1 cellular context compared by ENCODE assay signal in genomic region chr1:202857136-202857610, GRCh38.
TF ChIP-seq lines count a peak whose summit lies in the region.

No MANE protein-coding gene starts in this region.

TF ChIP-seq in HepG2, 621 proteins besides CTCF, POLR2A, EP300 and RAD21 (continued from another document and continues in another):
- no peak for TF ChIP-seq LRRFIP1 (CRISPR knock-in tag; conservative IDR thresholded peaks at IDR 0.05)
- TF ChIP-seq ZNF883 (CRISPR knock-in tag; IDR thresholded peaks at IDR 0.05; ENCODE audit: not compliant biosample characterization) = no peak
- no peak for TF ChIP-seq FOXP1 (IDR thresholded peaks at IDR 0.05)
- TF ChIP-seq FOXP1 (CRISPR knock-in tag; IDR thresholded peaks at IDR 0.05) = peak; percentile 21; the same call in 1 of the 2 replicates
- TF ChIP-seq, protein P1, sequence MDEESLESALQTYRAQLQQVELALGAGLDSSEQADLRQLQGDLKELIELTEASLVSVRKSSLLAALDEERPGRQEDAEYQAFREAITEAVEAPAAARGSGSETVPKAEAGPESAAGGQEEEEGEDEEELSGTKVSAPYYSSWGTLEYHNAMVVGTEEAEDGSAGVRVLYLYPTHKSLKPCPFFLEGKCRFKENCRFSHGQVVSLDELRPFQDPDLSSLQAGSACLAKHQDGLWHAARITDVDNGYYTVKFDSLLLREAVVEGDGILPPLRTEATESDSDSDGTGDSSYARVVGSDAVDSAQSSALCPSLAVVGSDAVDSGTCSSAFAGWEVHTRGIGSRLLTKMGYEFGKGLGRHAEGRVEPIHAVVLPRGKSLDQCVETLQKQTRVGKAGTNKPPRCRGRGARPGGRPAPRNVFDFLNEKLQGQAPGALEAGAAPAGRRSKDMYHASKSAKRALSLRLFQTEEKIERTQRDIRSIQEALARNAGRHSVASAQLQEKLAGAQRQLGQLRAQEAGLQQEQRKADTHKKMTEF (CRISPR knock-in tag; IDR thresholded peaks at IDR 0.05) = peak; percentile 37; the same call in 1 of the 2 replicates
- no peak for TF ChIP-seq ZNF230 (CRISPR knock-in tag; IDR thresholded peaks at IDR 0.05)
- TF ChIP-seq XRCC5 (optimal IDR thresholded peaks at IDR 0.05; ENCODE audit: low read length) = peak; percentile 46
- no peak for TF ChIP-seq ZNF770 (CRISPR knock-in tag; IDR thresholded peaks at IDR 0.05)
- TF ChIP-seq, protein P2, sequence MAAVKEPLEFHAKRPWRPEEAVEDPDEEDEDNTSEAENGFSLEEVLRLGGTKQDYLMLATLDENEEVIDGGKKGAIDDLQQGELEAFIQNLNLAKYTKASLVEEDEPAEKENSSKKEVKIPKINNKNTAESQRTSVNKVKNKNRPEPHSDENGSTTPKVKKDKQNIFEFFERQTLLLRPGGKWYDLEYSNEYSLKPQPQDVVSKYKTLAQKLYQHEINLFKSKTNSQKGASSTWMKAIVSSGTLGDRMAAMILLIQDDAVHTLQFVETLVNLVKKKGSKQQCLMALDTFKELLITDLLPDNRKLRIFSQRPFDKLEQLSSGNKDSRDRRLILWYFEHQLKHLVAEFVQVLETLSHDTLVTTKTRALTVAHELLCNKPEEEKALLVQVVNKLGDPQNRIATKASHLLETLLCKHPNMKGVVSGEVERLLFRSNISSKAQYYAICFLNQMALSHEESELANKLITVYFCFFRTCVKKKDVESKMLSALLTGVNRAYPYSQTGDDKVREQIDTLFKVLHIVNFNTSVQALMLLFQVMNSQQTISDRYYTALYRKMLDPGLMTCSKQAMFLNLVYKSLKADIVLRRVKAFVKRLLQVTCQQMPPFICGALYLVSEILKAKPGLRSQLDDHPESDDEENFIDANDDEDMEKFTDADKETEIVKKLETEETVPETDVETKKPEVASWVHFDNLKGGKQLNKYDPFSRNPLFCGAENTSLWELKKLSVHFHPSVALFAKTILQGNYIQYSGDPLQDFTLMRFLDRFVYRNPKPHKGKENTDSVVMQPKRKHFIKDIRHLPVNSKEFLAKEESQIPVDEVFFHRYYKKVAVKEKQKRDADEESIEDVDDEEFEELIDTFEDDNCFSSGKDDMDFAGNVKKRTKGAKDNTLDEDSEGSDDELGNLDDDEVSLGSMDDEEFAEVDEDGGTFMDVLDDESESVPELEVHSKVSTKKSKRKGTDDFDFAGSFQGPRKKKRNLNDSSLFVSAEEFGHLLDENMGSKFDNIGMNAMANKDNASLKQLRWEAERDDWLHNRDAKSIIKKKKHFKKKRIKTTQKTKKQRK (IDR thresholded peaks at IDR 0.05; ENCODE audit: low read length) = no peak
- TF ChIP-seq GZF1 (CRISPR knock-in tag; IDR thresholded peaks at IDR 0.05) = no peak
- no peak for TF ChIP-seq ZSCAN30 (CRISPR knock-in tag; IDR thresholded peaks at IDR 0.05)
- no peak for TF ChIP-seq RBFOX2 (IDR thresholded peaks at IDR 0.05; ENCODE audit: low read depth, low read length)
- TF ChIP-seq ZZZ3 (CRISPR knock-in tag; IDR thresholded peaks at IDR 0.05; ENCODE audit: borderline replicate concordance) = no peak
- no peak for TF ChIP-seq MAX (IDR thresholded peaks at IDR 0.05)
- TF ChIP-seq ZNF33A (CRISPR knock-in tag; IDR thresholded peaks at IDR 0.05; ENCODE audit: borderline replicate concordance) = no peak
- TF ChIP-seq HOXA7 (CRISPR knock-in tag; IDR thresholded peaks at IDR 0.05) = no peak
- TF ChIP-seq ZNF879 (CRISPR knock-in tag; IDR thresholded peaks at IDR 0.05) = no peak
- TF ChIP-seq SMC3 (IDR thresholded peaks at IDR 0.05; ENCODE audit: low read length) = no peak
- no peak for TF ChIP-seq KDM1A (CRISPR knock-in tag; IDR thresholded peaks at IDR 0.05)
- TF ChIP-seq TOPORS (CRISPR knock-in tag; IDR thresholded peaks at IDR 0.05) = no peak
- TF ChIP-seq IRF1 (CRISPR knock-in tag; IDR thresholded peaks at IDR 0.05; ENCODE audit: low read depth) = no peak
- no peak for TF ChIP-seq GLI4 (CRISPR knock-in tag; IDR thresholded peaks at IDR 0.05; ENCODE audit: borderline replicate concordance)
- TF ChIP-seq GTF2F1 (IDR thresholded peaks at IDR 0.05; ENCODE audit: low read length) = no peak
- TF ChIP-seq ZNF749 (CRISPR knock-in tag; IDR thresholded peaks at IDR 0.05; ENCODE audit: borderline replicate concordance) = no peak
- TF ChIP-seq NCOA5 (CRISPR knock-in tag; IDR thresholded peaks at IDR 0.05) = no peak
- TF ChIP-seq, protein P3, sequence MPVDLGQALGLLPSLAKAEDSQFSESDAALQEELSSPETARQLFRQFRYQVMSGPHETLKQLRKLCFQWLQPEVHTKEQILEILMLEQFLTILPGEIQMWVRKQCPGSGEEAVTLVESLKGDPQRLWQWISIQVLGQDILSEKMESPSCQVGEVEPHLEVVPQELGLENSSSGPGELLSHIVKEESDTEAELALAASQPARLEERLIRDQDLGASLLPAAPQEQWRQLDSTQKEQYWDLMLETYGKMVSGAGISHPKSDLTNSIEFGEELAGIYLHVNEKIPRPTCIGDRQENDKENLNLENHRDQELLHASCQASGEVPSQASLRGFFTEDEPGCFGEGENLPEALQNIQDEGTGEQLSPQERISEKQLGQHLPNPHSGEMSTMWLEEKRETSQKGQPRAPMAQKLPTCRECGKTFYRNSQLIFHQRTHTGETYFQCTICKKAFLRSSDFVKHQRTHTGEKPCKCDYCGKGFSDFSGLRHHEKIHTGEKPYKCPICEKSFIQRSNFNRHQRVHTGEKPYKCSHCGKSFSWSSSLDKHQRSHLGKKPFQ (CRISPR knock-in tag; IDR thresholded peaks at IDR 0.05; ENCODE audit: insufficient replicate concordance) = no peak
- no peak for TF ChIP-seq ZNF17 (CRISPR knock-in tag; IDR thresholded peaks at IDR 0.05)
- TF ChIP-seq ZFAT (CRISPR knock-in tag; conservative IDR thresholded peaks at IDR 0.05) = no peak
- TF ChIP-seq ZNF724P (CRISPR knock-in tag; IDR thresholded peaks at IDR 0.05; ENCODE audit: borderline replicate concordance) = no peak
- TF ChIP-seq, protein P4, sequence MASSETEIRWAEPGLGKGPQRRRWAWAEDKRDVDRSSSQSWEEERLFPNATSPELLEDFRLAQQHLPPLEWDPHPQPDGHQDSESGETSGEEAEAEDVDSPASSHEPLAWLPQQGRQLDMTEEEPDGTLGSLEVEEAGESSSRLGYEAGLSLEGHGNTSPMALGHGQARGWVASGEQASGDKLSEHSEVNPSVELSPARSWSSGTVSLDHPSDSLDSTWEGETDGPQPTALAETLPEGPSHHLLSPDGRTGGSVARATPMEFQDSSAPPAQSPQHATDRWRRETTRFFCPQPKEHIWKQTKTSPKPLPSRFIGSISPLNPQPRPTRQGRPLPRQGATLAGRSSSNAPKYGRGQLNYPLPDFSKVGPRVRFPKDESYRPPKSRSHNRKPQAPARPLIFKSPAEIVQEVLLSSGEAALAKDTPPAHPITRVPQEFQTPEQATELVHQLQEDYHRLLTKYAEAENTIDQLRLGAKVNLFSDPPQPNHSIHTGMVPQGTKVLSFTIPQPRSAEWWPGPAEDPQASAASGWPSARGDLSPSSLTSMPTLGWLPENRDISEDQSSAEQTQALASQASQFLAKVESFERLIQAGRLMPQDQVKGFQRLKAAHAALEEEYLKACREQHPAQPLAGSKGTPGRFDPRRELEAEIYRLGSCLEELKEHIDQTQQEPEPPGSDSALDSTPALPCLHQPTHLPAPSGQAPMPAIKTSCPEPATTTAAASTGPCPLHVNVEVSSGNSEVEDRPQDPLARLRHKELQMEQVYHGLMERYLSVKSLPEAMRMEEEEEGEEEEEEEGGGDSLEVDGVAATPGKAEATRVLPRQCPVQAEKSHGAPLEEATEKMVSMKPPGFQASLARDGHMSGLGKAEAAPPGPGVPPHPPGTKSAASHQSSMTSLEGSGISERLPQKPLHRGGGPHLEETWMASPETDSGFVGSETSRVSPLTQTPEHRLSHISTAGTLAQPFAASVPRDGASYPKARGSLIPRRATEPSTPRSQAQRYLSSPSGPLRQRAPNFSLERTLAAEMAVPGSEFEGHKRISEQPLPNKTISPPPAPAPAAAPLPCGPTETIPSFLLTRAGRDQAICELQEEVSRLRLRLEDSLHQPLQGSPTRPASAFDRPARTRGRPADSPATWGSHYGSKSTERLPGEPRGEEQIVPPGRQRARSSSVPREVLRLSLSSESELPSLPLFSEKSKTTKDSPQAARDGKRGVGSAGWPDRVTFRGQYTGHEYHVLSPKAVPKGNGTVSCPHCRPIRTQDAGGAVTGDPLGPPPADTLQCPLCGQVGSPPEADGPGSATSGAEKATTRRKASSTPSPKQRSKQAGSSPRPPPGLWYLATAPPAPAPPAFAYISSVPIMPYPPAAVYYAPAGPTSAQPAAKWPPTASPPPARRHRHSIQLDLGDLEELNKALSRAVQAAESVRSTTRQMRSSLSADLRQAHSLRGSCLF (CRISPR knock-in tag; IDR thresholded peaks at IDR 0.05; ENCODE audit: borderline replicate concordance) = no peak
- TF ChIP-seq SIX4 (CRISPR knock-in tag; IDR thresholded peaks at IDR 0.05) = no peak
- TF ChIP-seq MYC (CRISPR knock-in tag; IDR thresholded peaks at IDR 0.05; ENCODE audit: borderline replicate concordance) = no peak
- no peak for TF ChIP-seq NCOA1 (CRISPR knock-in tag; IDR thresholded peaks at IDR 0.05)
- TF ChIP-seq CBX5 (CRISPR knock-in tag; IDR thresholded peaks at IDR 0.05; ENCODE audit: borderline replicate concordance) = 0 out of 2 replicates have a peak, but pooled peaks have one; percentile 46
- TF ChIP-seq ETV5 (CRISPR knock-in tag; IDR thresholded peaks at IDR 0.05; ENCODE audit: borderline replicate concordance) = no peak
- TF ChIP-seq MED8 (CRISPR knock-in tag; IDR thresholded peaks at IDR 0.05; ENCODE audit: insufficient replicate concordance) = no peak
- peak; percentile 17; the same call in 1 of the 2 replicates for TF ChIP-seq MED1 (CRISPR knock-in tag; IDR thresholded peaks at IDR 0.05)
- no peak for TF ChIP-seq PAWR (CRISPR knock-in tag; IDR thresholded peaks at IDR 0.05; ENCODE audit: borderline replicate concordance)
- no peak for TF ChIP-seq ZSCAN9 (CRISPR knock-in tag; IDR thresholded peaks at IDR 0.05; ENCODE audit: borderline replicate concordance)
- no peak for TF ChIP-seq ZNF513 (CRISPR knock-in tag; conservative IDR thresholded peaks at IDR 0.05)
- peak; percentile 36; the same call in 1 of the 2 replicates for TF ChIP-seq BCL6 (CRISPR knock-in tag; IDR thresholded peaks at IDR 0.05)
- no peak for TF ChIP-seq SCMH1 (CRISPR knock-in tag; IDR thresholded peaks at IDR 0.05; ENCODE audit: borderline replicate concordance)
- TF ChIP-seq ZSCAN12 (CRISPR knock-in tag; IDR thresholded peaks at IDR 0.05) = no peak
- no peak for TF ChIP-seq ZFYVE20 (CRISPR knock-in tag; IDR thresholded peaks at IDR 0.05; ENCODE audit: borderline replicate concordance, low read depth)
- TF ChIP-seq PLRG1 (conservative IDR thresholded peaks at IDR 0.05) = no peak
- no peak for TF ChIP-seq ATF1 (CRISPR knock-in tag; IDR thresholded peaks at IDR 0.05)
- TF ChIP-seq MBNL3 (CRISPR knock-in tag; conservative IDR thresholded peaks at IDR 0.05) = no peak
